Comparison of ENCODE assay signal across 1 cellular context in the genomic region with DNA sequence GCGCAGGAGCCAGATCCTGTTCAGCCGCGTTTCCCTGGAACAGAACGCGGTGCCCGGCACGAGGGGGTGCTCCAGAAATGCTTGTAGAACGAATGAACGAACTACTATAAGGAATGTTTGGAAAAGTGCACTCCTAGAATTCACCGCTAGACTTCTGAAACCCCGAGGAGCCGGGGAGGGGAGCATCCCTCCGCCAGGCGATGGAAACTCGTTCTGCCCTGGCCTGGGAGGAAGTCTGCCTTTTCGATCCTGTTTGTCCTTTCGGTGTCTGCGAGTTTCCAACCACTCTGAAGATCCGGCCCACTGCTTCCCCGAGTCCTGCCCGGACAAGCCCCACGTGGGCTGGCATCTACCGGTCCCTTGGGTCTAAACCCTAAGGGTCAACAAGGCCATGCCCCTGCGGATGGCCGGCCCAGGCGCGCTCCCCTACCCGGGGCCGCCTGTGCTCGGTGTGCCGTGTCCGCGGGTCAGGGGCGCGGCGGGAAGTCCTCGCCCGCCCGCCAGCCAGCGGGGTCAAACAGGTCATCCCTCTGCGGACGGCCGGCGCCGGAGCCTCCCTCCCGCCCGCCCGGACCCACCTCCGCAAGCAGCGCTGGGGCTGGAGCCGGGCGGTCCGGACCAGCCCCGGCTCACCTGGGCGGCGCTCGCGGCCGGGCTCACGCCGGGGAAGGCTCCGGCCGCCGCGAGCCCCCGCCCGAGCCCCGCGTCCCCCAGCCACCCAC.
TF ChIP-seq lines count a peak whose summit lies in the region.

No MANE protein-coding gene starts in this region.

TF ChIP-seq in HepG2, 621 proteins besides CTCF, POLR2A, EP300 and RAD21 (continued from another document and continues in another):
- no peak; the same call in 1 of the 2 replicates for TF ChIP-seq IRF9 (CRISPR knock-in tag; IDR thresholded peaks at IDR 0.05; ENCODE audit: borderline replicate concordance)
- no peak; the same call in 1 of the 2 replicates for TF ChIP-seq ZNF546 (CRISPR knock-in tag; conservative IDR thresholded peaks at IDR 0.05)
- no peak for TF ChIP-seq HBP1 (CRISPR knock-in tag; IDR thresholded peaks at IDR 0.05; ENCODE audit: low read depth)
- TF ChIP-seq ATF1 (CRISPR knock-in tag; IDR thresholded peaks at IDR 0.05) = no peak
- 0 out of 2 replicates have a peak, but pooled peaks have one; percentile 29 for TF ChIP-seq ETV6 (CRISPR knock-in tag; conservative IDR thresholded peaks at IDR 0.05)
- no peak for TF ChIP-seq JDP2 (CRISPR knock-in tag; IDR thresholded peaks at IDR 0.05; ENCODE audit: borderline replicate concordance)
- no peak for TF ChIP-seq SIN3B (IDR thresholded peaks at IDR 0.05; ENCODE audit: low read length)
- TF ChIP-seq ZBTB34 (CRISPR knock-in tag; IDR thresholded peaks at IDR 0.05) = no peak
- TF ChIP-seq FOXA1 (IDR thresholded peaks at IDR 0.05) = no peak
- no peak for TF ChIP-seq FOXA1 (CRISPR knock-in tag; IDR thresholded peaks at IDR 0.05)
- TF ChIP-seq CEBPG (CRISPR knock-in tag; IDR thresholded peaks at IDR 0.05) = no peak
- no peak for TF ChIP-seq SOX13 (IDR thresholded peaks at IDR 0.05)
- no peak for TF ChIP-seq SOX13 (CRISPR knock-in tag; conservative IDR thresholded peaks at IDR 0.05 in 1 of 2, IDR thresholded peaks at IDR 0.05 in 1 of 2)
- TF ChIP-seq, protein P1, sequence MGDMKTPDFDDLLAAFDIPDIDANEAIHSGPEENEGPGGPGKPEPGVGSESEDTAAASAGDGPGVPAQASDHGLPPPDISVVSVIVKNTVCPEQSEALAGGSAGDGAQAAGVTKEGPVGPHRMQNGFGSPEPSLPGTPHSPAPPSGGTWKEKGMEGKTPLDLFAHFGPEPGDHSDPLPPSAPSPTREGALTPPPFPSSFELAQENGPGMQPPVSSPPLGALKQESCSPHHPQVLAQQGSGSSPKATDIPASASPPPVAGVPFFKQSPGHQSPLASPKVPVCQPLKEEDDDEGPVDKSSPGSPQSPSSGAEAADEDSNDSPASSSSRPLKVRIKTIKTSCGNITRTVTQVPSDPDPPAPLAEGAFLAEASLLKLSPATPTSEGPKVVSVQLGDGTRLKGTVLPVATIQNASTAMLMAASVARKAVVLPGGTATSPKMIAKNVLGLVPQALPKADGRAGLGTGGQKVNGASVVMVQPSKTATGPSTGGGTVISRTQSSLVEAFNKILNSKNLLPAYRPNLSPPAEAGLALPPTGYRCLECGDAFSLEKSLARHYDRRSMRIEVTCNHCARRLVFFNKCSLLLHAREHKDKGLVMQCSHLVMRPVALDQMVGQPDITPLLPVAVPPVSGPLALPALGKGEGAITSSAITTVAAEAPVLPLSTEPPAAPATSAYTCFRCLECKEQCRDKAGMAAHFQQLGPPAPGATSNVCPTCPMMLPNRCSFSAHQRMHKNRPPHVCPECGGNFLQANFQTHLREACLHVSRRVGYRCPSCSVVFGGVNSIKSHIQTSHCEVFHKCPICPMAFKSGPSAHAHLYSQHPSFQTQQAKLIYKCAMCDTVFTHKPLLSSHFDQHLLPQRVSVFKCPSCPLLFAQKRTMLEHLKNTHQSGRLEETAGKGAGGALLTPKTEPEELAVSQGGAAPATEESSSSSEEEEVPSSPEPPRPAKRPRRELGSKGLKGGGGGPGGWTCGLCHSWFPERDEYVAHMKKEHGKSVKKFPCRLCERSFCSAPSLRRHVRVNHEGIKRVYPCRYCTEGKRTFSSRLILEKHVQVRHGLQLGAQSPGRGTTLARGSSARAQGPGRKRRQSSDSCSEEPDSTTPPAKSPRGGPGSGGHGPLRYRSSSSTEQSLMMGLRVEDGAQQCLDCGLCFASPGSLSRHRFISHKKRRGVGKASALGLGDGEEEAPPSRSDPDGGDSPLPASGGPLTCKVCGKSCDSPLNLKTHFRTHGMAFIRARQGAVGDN (CRISPR knock-in tag; IDR thresholded peaks at IDR 0.05) = peak; percentile 71
- TF ChIP-seq HNF4G (IDR thresholded peaks at IDR 0.05; ENCODE audit: borderline replicate concordance, low read depth, low read length) = no peak
- peak; percentile 20; the same call in 1 of the 2 replicates for TF ChIP-seq HNF4G (CRISPR knock-in tag; IDR thresholded peaks at IDR 0.05; ENCODE audit: borderline replicate concordance, low read depth)
- no peak for TF ChIP-seq MTA3 (CRISPR knock-in tag; IDR thresholded peaks at IDR 0.05)
- TF ChIP-seq ZNF772 (CRISPR knock-in tag; IDR thresholded peaks at IDR 0.05) = no peak
- TF ChIP-seq, protein P2, sequence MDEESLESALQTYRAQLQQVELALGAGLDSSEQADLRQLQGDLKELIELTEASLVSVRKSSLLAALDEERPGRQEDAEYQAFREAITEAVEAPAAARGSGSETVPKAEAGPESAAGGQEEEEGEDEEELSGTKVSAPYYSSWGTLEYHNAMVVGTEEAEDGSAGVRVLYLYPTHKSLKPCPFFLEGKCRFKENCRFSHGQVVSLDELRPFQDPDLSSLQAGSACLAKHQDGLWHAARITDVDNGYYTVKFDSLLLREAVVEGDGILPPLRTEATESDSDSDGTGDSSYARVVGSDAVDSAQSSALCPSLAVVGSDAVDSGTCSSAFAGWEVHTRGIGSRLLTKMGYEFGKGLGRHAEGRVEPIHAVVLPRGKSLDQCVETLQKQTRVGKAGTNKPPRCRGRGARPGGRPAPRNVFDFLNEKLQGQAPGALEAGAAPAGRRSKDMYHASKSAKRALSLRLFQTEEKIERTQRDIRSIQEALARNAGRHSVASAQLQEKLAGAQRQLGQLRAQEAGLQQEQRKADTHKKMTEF (CRISPR knock-in tag; IDR thresholded peaks at IDR 0.05) = peak; percentile 22; the same call in 1 of the 2 replicates
- TF ChIP-seq KDM5B (CRISPR knock-in tag; IDR thresholded peaks at IDR 0.05; ENCODE audit: borderline replicate concordance) = peak; percentile 49
- TF ChIP-seq ZNF253 (CRISPR knock-in tag; IDR thresholded peaks at IDR 0.05; ENCODE audit: borderline replicate concordance) = no peak
- no peak for TF ChIP-seq ZBTB7A (CRISPR knock-in tag; IDR thresholded peaks at IDR 0.05)
- TF ChIP-seq, protein P3, sequence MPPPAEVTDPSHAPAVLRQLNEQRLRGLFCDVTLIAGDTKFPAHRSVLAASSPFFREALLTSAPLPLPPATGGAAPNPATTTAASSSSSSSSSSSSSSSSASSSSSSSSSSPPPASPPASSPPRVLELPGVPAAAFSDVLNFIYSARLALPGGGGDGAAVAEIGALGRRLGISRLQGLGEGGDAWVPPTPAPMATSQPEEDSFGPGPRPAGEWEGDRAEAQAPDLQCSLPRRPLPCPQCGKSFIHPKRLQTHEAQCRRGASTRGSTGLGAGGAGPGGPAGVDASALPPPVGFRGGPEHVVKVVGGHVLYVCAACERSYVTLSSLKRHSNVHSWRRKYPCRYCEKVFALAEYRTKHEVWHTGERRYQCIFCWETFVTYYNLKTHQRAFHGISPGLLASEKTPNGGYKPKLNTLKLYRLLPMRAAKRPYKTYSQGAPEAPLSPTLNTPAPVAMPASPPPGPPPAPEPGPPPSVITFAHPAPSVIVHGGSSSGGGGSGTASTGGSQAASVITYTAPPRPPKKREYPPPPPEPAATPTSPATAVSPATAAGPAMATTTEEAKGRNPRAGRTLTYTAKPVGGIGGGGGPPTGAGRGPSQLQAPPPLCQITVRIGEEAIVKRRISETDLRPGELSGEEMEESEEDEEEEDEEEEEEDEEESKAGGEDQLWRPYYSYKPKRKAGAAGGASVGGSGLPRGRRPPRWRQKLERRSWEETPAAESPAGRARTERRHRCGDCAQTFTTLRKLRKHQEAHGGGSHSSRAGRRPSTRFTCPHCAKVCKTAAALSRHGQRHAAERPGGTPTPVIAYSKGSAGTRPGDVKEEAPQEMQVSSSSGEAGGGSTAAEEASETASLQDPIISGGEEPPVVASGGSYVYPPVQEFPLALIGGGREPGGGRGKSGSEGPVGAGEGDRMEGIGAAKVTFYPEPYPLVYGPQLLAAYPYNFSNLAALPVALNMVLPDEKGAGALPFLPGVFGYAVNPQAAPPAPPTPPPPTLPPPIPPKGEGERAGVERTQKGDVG (CRISPR knock-in tag; IDR thresholded peaks at IDR 0.05; ENCODE audit: borderline replicate concordance) = 0 out of 2 replicates have a peak, but pooled peaks have one; percentile 20
- TF ChIP-seq, protein P4, sequence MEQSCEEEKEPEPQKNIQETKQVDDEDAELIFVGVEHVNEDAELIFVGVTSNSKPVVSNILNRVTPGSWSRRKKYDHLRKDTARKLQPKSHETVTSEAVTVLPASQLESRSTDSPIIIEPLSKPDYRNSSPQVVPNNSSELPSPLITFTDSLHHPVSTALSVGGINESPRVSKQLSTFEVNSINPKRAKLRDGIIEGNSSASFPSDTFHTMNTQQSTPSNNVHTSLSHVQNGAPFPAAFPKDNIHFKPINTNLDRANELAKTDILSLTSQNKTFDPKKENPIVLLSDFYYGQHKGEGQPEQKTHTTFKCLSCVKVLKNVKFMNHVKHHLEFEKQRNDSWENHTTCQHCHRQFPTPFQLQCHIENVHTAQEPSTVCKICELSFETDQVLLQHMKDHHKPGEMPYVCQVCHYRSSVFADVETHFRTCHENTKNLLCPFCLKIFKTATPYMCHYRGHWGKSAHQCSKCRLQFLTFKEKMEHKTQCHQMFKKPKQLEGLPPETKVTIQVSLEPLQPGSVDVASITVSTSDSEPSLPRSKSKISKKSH (CRISPR knock-in tag; IDR thresholded peaks at IDR 0.05; ENCODE audit: borderline replicate concordance) = peak; percentile 69; the same call in 1 of the 2 replicates
- TF ChIP-seq CREB1 (IDR thresholded peaks at IDR 0.05) = no peak
- TF ChIP-seq CREB1 (CRISPR knock-in tag; IDR thresholded peaks at IDR 0.05) = no peak
- peak; percentile 52 for TF ChIP-seq ZNF777 (CRISPR knock-in tag; IDR thresholded peaks at IDR 0.05)
- no peak for TF ChIP-seq TMF1 (CRISPR knock-in tag; IDR thresholded peaks at IDR 0.05; ENCODE audit: low read depth)
- TF ChIP-seq ZNF136 (CRISPR knock-in tag; IDR thresholded peaks at IDR 0.05; ENCODE audit: low read depth) = no peak
- no peak for TF ChIP-seq ZNF350 (CRISPR knock-in tag; IDR thresholded peaks at IDR 0.05; ENCODE audit: borderline replicate concordance, low read depth)
- no peak for TF ChIP-seq ATF7 (IDR thresholded peaks at IDR 0.05)
- no peak for TF ChIP-seq ATF7 (CRISPR knock-in tag; IDR thresholded peaks at IDR 0.05)
- no peak for TF ChIP-seq PAX8 (CRISPR knock-in tag; IDR thresholded peaks at IDR 0.05; ENCODE audit: borderline replicate concordance)
- TF ChIP-seq HOXA3 (CRISPR knock-in tag; IDR thresholded peaks at IDR 0.05) = peak; percentile 66
- TF ChIP-seq ZMYM2 (CRISPR knock-in tag; IDR thresholded peaks at IDR 0.05) = no peak
- TF ChIP-seq MIER3 (CRISPR knock-in tag; IDR thresholded peaks at IDR 0.05; ENCODE audit: borderline replicate concordance) = no peak
- TF ChIP-seq ESRRA (CRISPR knock-in tag; IDR thresholded peaks at IDR 0.05; ENCODE audit: low read depth) = no peak
- 0 out of 2 replicates have a peak, but pooled peaks have one; percentile 4 for TF ChIP-seq ZNF547 (CRISPR knock-in tag; IDR thresholded peaks at IDR 0.05)
- TF ChIP-seq ZNF557 (CRISPR knock-in tag; IDR thresholded peaks at IDR 0.05) = no peak
- TF ChIP-seq ZNF781 (CRISPR knock-in tag; IDR thresholded peaks at IDR 0.05; ENCODE audit: borderline replicate concordance, not compliant biosample characterization) = no peak
- no peak for TF ChIP-seq ATF2 (CRISPR knock-in tag; IDR thresholded peaks at IDR 0.05)
